In the genomic region with DNA sequence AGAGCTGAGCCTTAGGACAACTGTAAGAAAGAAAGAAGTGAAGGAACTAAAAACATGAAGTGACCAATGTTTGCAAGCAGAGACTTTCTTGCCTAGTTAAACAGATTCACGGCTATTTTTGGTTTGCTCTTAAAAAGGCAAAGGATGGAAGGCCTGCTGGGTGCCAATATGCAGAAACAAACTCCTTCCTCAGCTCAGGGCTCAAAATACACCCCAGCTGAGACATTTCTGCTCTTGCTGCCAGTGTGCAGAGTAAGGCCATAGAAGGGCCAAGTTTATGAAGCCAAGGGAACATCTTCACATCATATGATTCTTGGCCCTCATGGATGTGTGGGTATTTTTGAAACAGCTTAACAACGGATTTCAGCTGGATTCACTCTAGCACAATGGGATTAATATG, we compare ENCODE assay signal across 11 cellular contexts.
DNase-seq lines count a peak whose midpoint lies in the region; ATAC-seq and TF ChIP-seq lines count a peak whose summit lies in the region.
"Had no signal": no experiment of that assay in that cellular context is flagged by ENCODE, and none has a peak within 500 bp of the region (broad histone marks: within the 10 kb centered on the region; RNA-seq: fewer than 3 reads in every experiment).

No MANE protein-coding gene starts in this region.

- peaks cover 35% of the 10 kb centered on the region for H3K9me1 ChIP-seq in IMR-90 (ENCODE audit: insufficient read depth, low read length)

- dilution Hi-C loops in IMR-90 (cut with HindIII; ENCODE audit: low sequenced_read_pairs, unreplicated experiment), result no loop called here

- H2BK15ac ChIP-seq in IMR-90 (ENCODE audit: low read depth, low read length) (no peak overlapping the region), mesenchymal stem cell (ENCODE audit: low read depth, poor library complexity, severe bottlenecking) (no peak overlapping the region)

- H2BK5ac ChIP-seq in IMR-90 (ENCODE audit: low read depth, low read length, poor library complexity, severe bottlenecking) (no peak overlapping the region), mesenchymal stem cell (ENCODE audit: low read depth, low read length, poor library complexity, severe bottlenecking) (no peak overlapping the region)

- TF ChIP-seq POLR2A in IMR-90 (IDR thresholded peaks at IDR 0.05; ENCODE audit: low read depth, low read length), result no peak

- H3K4ac ChIP-seq in IMR-90 (ENCODE audit: low read depth, low read length) (no peak overlapping the region), mesenchymal stem cell (ENCODE audit: low read depth in 1 of 2, low read length in 2 of 2) (no peak overlapping the region)

- no peak overlapping the region for H3K56ac ChIP-seq in IMR-90 (ENCODE audit: extremely low read depth, insufficient read depth, low read length)

- intact Hi-C loops in IMR-90 (cut with micrococcal nuclease), result no loop called here
- intact Hi-C loops in activated CD4-positive, alpha-beta T cell treated with anti-CD3 and anti-CD28 coated beads for 36 hours (cut with DNase I, micrococcal nuclease), result no loop called here

- no peak overlapping the region for H2BK12ac ChIP-seq in mesenchymal stem cell (ENCODE audit: low read length in 2 of 2)

- no TSS peak for BruUV-seq in IMR-90 (replicated peaks; lab: Mats Ljungman, UMichigan)

- H3K18ac ChIP-seq in IMR-90 (ENCODE audit: low read depth, low read length), result no peak overlapping the region
- H3K18ac ChIP-seq in mesenchymal stem cell (ENCODE audit: low read depth in 1 of 2, low read length in 2 of 2), result no peak overlapping the region

- in situ Hi-C loops in IMR-90 (cut with MboI; ENCODE audit: low sequenced_read_pairs), result no loop called here

- H3K27me3 ChIP-seq in IMR-90 (ENCODE audit: control insufficient read depth, insufficient read depth, low read length) (no peaks in the 10 kb centered on the region), mesenchymal stem cell (ENCODE audit: control insufficient read depth in 1 of 2, insufficient read depth in 1 of 2, low read length in 2 of 2) (no peaks in the 10 kb centered on the region), stomach smooth muscle (ENCODE audit: control insufficient read depth in 1 of 2, insufficient read depth in 2 of 2, low read length in 2 of 2) (no peaks in the 10 kb centered on the region)

- no peak overlapping the region for H2AFZ ChIP-seq in IMR-90 (replicated peaks; ENCODE audit: low read length, poor library complexity)
- H2AFZ ChIP-seq in mesenchymal stem cell (ENCODE audit: low read depth, low read length), result no peak overlapping the region

- POLR2A ChIA-PET in IMR-90 (lab: Charles Lee; ENCODE audit: unreplicated experiment), result no interaction called here
- POLR2A ChIA-PET in activated CD4-positive, alpha-beta T cell treated with anti-CD3 and anti-CD28 coated beads for 36 hours (lab: Charles Lee), result no interaction called here
- POLR2A ChIA-PET in GM10248 (lab: Yijun Ruan, JAX), result no interaction called here

- H4K8ac ChIP-seq in IMR-90 (ENCODE audit: low read depth in 2 of 2, low read length in 2 of 2) (peak overlapping the region in 1 of 2 experiments; percentile 9; a peak in 1 of 4 replicates), mesenchymal stem cell (ENCODE audit: low read length) (no peak overlapping the region)

- H3K27ac ChIP-seq in IMR-90 (ENCODE audit: insufficient read depth, low read length) (no peak overlapping the region), mesenchymal stem cell (ENCODE audit: low read length, poor library complexity, severe bottlenecking) (no peak overlapping the region), stomach smooth muscle (ENCODE audit: low read length) (peak overlapping the region; percentile 83)

- H3K79me1 ChIP-seq in IMR-90 (ENCODE audit: low read depth in 1 of 2, low read length in 2 of 2) (peaks cover 52 to 99% of the 10 kb centered on the region in 2 experiments), mesenchymal stem cell (replicated peaks; ENCODE audit: low read length, poor library complexity, severe bottlenecking) (peaks cover 32% of the 10 kb centered on the region)

- CTCF ChIA-PET in IMR-90 (lab: Yijun Ruan, JAX) (no interaction called here), GM10248 (lab: Yijun Ruan, JAX) (interaction anchor here (1.7 kb wide), 1 partner anchor 10 kb away, joined by 4 read pairs; no protein-coding TSS in a partner anchor)
- CTCF ChIA-PET in activated CD4-positive, alpha-beta T cell treated with anti-CD3 and anti-CD28 coated beads for 36 hours (lab: Charles Lee), result interaction anchor here (0.6 to 1.0 kb wide), 4 partner anchors 12 to 291 kb away, joined by 3 to 4 read pairs (median 3); no protein-coding TSS in a partner anchor

- H2BK120ac ChIP-seq in IMR-90 (ENCODE audit: low read depth, low read length) (no peak overlapping the region), mesenchymal stem cell (ENCODE audit: low read depth, low read length) (no peak overlapping the region)

- H4K20me1 ChIP-seq in IMR-90 (ENCODE audit: insufficient read depth, low read length), result peaks cover 97% of the 10 kb centered on the region

- H2AK5ac ChIP-seq in IMR-90 (ENCODE audit: low read depth, low read length) (no peak overlapping the region; the same call in 1 of the 2 replicates), mesenchymal stem cell (ENCODE audit: low read length, severe bottlenecking) (no peak overlapping the region)

- H4K91ac ChIP-seq in IMR-90 (ENCODE audit: insufficient read depth, low read depth, low read length) (no peak overlapping the region), mesenchymal stem cell (ENCODE audit: low read length) (no peak overlapping the region)

- DNase-seq in IMR-90, result no peak
- DNase-seq in choroid plexus epithelial cell (ENCODE audit: low read depth), result peak; percentile 42
- no peak for DNase-seq in mesenchymal stem cell
- no peak for DNase-seq in activated CD4-positive, alpha-beta T cell treated with anti-CD3 and anti-CD28 coated beads for 36 hours
- DNase-seq in RPMI8226, result no peak
- no peak for DNase-seq in GM10248 (ENCODE audit: extremely low spot score)
- DNase-seq: activated T-cell treated with anti-CD3 and anti-CD28 coated beads, Interleukin-2, amount 50 U/mL, for 4 hours; NCI-H1436 treated with DMSO at 0.1 percent for 48 hours had no signal

- H3K4me3 ChIP-seq in IMR-90 (ENCODE audit: insufficient read depth, low read depth, low read length) (no peak overlapping the region), choroid plexus epithelial cell (ENCODE audit: low read depth, low read length) (no peak overlapping the region), mesenchymal stem cell (ENCODE audit: insufficient read depth in 1 of 2, low read depth in 1 of 2, low read length in 2 of 2) (no peak overlapping the region), stomach smooth muscle (ENCODE audit: low read length in 2 of 2) (peak overlapping the region in 1 of 2 donors; percentile 8)

- H3K36me3 Mint-ChIP-seq in activated CD4-positive, alpha-beta T cell treated with anti-CD3 and anti-CD28 coated beads for 36 hours (ENCODE audit: low read depth), result peaks cover 26% of the 10 kb centered on the region

- H3K4me1 ChIP-seq in IMR-90 (ENCODE audit: control insufficient read depth, insufficient read depth, low read length) (peaks cover 24% of the 10 kb centered on the region), mesenchymal stem cell (ENCODE audit: control insufficient read depth, insufficient read depth, low read depth, low read length) (no peaks in the 10 kb centered on the region), stomach smooth muscle (ENCODE audit: control insufficient read depth, insufficient read depth, low read length) (peaks cover 82% of the 10 kb centered on the region)

- peak overlapping the region; percentile 23; the same call in 1 of the 2 replicates for H3K23ac ChIP-seq in IMR-90 (ENCODE audit: low read depth, low read length)
- H3K23ac ChIP-seq in mesenchymal stem cell (ENCODE audit: low read length in 2 of 2), result no peak overlapping the region

- no peak overlapping the region for H2AK9ac ChIP-seq in IMR-90 (replicated peaks; ENCODE audit: low read depth, low read length, poor library complexity)

- no peaks in the 10 kb centered on the region for H3K27me3 Mint-ChIP-seq in activated CD4-positive, alpha-beta T cell treated with anti-CD3 and anti-CD28 coated beads for 36 hours

- no peak overlapping the region for H2BK20ac ChIP-seq in IMR-90 (ENCODE audit: low read depth, low read length)

- no peaks in the 10 kb centered on the region for H3K9me3 Mint-ChIP-seq in activated CD4-positive, alpha-beta T cell treated with anti-CD3 and anti-CD28 coated beads for 36 hours (ENCODE audit: low read depth)
- H3K9me3 Mint-ChIP-seq: activated T-cell treated with anti-CD3 and anti-CD28 coated beads, Interleukin-2, amount 50 U/mL, for 4 hours; T-helper 2 cell treated with Interferon-gamma antibody and Interleukin-4, amounts not matched to agents 5 μg/mL and 100 μg/mL, for 36 hours had no signal

- no peak overlapping the region for H3K9ac ChIP-seq in IMR-90 (ENCODE audit: low read depth, low read length)
- H3K9ac ChIP-seq in mesenchymal stem cell (ENCODE audit: low read length), result peak overlapping the region; percentile 68
- H3K9ac ChIP-seq in stomach smooth muscle (ENCODE audit: low read length in 2 of 2), result peak overlapping the region in 1 of 2 donors; percentile 13

- H3K4me3 Mint-ChIP-seq in activated CD4-positive, alpha-beta T cell treated with anti-CD3 and anti-CD28 coated beads for 36 hours, result no peak overlapping the region
- H3K4me3 Mint-ChIP-seq: activated T-cell treated with anti-CD3 and anti-CD28 coated beads, Interleukin-2, amount 50 U/mL, for 4 hours; T-helper 2 cell treated with Interferon-gamma antibody and Interleukin-4, amounts not matched to agents 5 μg/mL and 100 μg/mL, for 36 hours had no signal

- H3K27ac Mint-ChIP-seq in activated CD4-positive, alpha-beta T cell treated with anti-CD3 and anti-CD28 coated beads for 36 hours, result no peak overlapping the region
- H3K27ac Mint-ChIP-seq: T-helper 2 cell treated with Interferon-gamma antibody and Interleukin-4, amounts not matched to agents 5 μg/mL and 100 μg/mL, for 36 hours had no signal

- H3K4me2 ChIP-seq in IMR-90 (ENCODE audit: low read depth, low read length) (no peak overlapping the region), mesenchymal stem cell (ENCODE audit: low read length, poor library complexity, severe bottlenecking) (no peak overlapping the region)

- no peak for TF ChIP-seq CTCF in IMR-90 (conservative IDR thresholded peaks at IDR 0.05; ENCODE audit: low read depth, low read length)
- no peak for TF ChIP-seq CTCF in choroid plexus epithelial cell (conservative IDR thresholded peaks at IDR 0.05; ENCODE audit: low read depth, low read length)
- TF ChIP-seq CTCF in GM10248 (IDR thresholded peaks at IDR 0.05; ENCODE audit: control extremely low read depth, extremely low read depth, low read depth, missing control alignments), result no peak

- H3K14ac ChIP-seq in IMR-90 (replicated peaks; ENCODE audit: low read depth, low read length) (no peak overlapping the region), mesenchymal stem cell (ENCODE audit: low read length in 2 of 2) (no peak overlapping the region)

- no peaks in the 10 kb centered on the region for H3K9me3 ChIP-seq in IMR-90 (ENCODE audit: control insufficient read depth, insufficient read depth, low read length)
- H3K9me3 ChIP-seq in mesenchymal stem cell (ENCODE audit: control insufficient read depth, low read length), result no peaks in the 10 kb centered on the region
- H3K9me3 ChIP-seq in stomach smooth muscle (ENCODE audit: control insufficient read depth in 2 of 2, low read length in 2 of 2), result no peaks in the 10 kb centered on the region

- H4K5ac ChIP-seq in IMR-90 (ENCODE audit: low read depth, low read length), result no peak overlapping the region

- peaks cover 59% of the 10 kb centered on the region for H3K4me1 Mint-ChIP-seq in activated CD4-positive, alpha-beta T cell treated with anti-CD3 and anti-CD28 coated beads for 36 hours

- H3K36me3 ChIP-seq in IMR-90 (ENCODE audit: control insufficient read depth, insufficient read depth, low read length) (peaks cover 31% of the 10 kb centered on the region), mesenchymal stem cell (ENCODE audit: control insufficient read depth in 1 of 2, insufficient read depth in 2 of 2, low read depth in 1 of 2, low read length in 2 of 2) (peaks cover 29 to 70% of the 10 kb centered on the region in 2 experiments), stomach smooth muscle (ENCODE audit: control insufficient read depth in 2 of 2, insufficient read depth in 2 of 2, low read length in 2 of 2) (peaks cover 4 to 8% of the 10 kb centered on the region in 2 donors)

- WGBS in IMR-90 (ENCODE audit: extremely low coverage in 2 of 2, insufficient read length in 1 of 2), 2 experiments, result 40% methylated on average over 1 of the region's 2 CpGs; no CpG with 5 or more reads in 1 of the 2 experiments
- 95% methylated on average over 1 of the region's 2 CpGs for WGBS in mesenchymal stem cell

- ATAC-seq in IMR-90 (ENCODE audit: low read depth) (no peak), HG03280 (IDR thresholded peaks at IDR 0.05; ENCODE audit: unreplicated experiment) (no peak)
- ATAC-seq in activated CD4-positive, alpha-beta T cell treated with anti-CD3 and anti-CD28 coated beads for 36 hours, result no peak
- ATAC-seq: activated T-cell treated with anti-CD3 and anti-CD28 coated beads, Interleukin-2, amount 50 U/mL, for 4 hours had no signal

- no peak for TF ChIP-seq RAD21 in IMR-90 (IDR thresholded peaks at IDR 0.05; ENCODE audit: low read length)
